In genomic region chr20:61727761-61728160, GRCh38 we compare ENCODE assay signal across 16 cellular contexts.
DNase-seq lines count a peak whose midpoint lies in the region; ATAC-seq, FAIRE-seq and TF ChIP-seq lines count a peak whose summit lies in the region.
"Had no signal": no experiment of that assay in that cellular context is flagged by ENCODE, and none has a peak within 500 bp of the region (broad histone marks: within the 10 kb centered on the region; RNA-seq: fewer than 3 reads in every experiment).

No MANE protein-coding gene starts in this region.

- no peak overlapping the region for H2BK120ac ChIP-seq in H1 (replicated peaks; ENCODE audit: low read depth, low read length)

- H3K4ac ChIP-seq in H1 (replicated peaks; ENCODE audit: insufficient read length, low read depth, low read length): no peak overlapping the region

- no peak overlapping the region for H3K27ac ChIP-seq in H1 (ENCODE audit: low read depth, low read length)
- H3K27ac ChIP-seq: 22Rv1 had no signal

- no peaks in the 10 kb centered on the region for H3K79me1 ChIP-seq in H1 (ENCODE audit: low read depth, low read length)

- H3K4me1 ChIP-seq in H1 (replicated peaks in 1 of 4; ENCODE audit: control insufficient read depth in 3 of 4, insufficient read depth in 4 of 4, low read length in 3 of 4): 0 out of 7 replicates have a peak, but pooled peaks cover 0 to 2% (median 0%) of the 10 kb centered on the region in 4 experiments

- H4K91ac ChIP-seq in H1 (replicated peaks; ENCODE audit: insufficient read length, low read length): no peak overlapping the region

- no peak for ATAC-seq in sciatic nerve
- ATAC-seq: GM23338 had no signal

- H3K27ac Mint-ChIP-seq in CD14-positive monocyte: no peak overlapping the region
- H3K27ac Mint-ChIP-seq: CD4-positive, alpha-beta T cell; GM23338; H9 had no signal

- no peak overlapping the region for H3K56ac ChIP-seq in H1 (replicated peaks; ENCODE audit: insufficient read length, low read depth, low read length)

- no peak overlapping the region for H2BK15ac ChIP-seq in H1 (ENCODE audit: low read length)

- 94% methylated on average over 2 of the region's 2 CpGs; no CpG with 5 or more reads in 1 of the 2 experiments for WGBS in H1 (ENCODE audit: extremely low coverage in 1 of 2, insufficient coverage in 1 of 2, insufficient read length in 1 of 2, insufficient replicate concordance in 2 of 2, low coverage in 1 of 2, low lambda C conversion rate in 2 of 2, missing lambda C conversion rate in 1 of 2), 2 experiments

- no peaks in the 10 kb centered on the region for H3K4me1 Mint-ChIP-seq in CD14-positive monocyte

- CTCF ChIA-PET in H1 (lab: Charles Lee; ENCODE audit: partially characterized antibody): no interaction called here

- H2BK20ac ChIP-seq in H1 (ENCODE audit: low read length): no peak overlapping the region

- 0 out of 2 replicates have a peak overlapping the region, but pooled peaks have one; percentile 13 for H2AK5ac ChIP-seq in H1 (ENCODE audit: low read depth, low read length)

- H3K18ac ChIP-seq in H1 (ENCODE audit: extremely low read depth, low read length): no peak overlapping the region

- POLR2A ChIA-PET in H1 (lab: Charles Lee; ENCODE audit: partially characterized antibody): no interaction called here

- H3K23me2 ChIP-seq in H1 (ENCODE audit: low read depth, low read length): peaks cover 3% of the 10 kb centered on the region; the same call in 1 of the 2 replicates

- H4K5ac ChIP-seq in H1 (ENCODE audit: insufficient read length, low read depth, low read length): no peak overlapping the region

- H2BK5ac ChIP-seq in H1 (ENCODE audit: low read depth, low read length): no peak overlapping the region

- no peak overlapping the region for H2AFZ ChIP-seq in H1 (ENCODE audit: low read length)
- H2AFZ ChIP-seq: GM23338 had no signal

- H3K9me3 ChIP-seq in H1 (ENCODE audit: insufficient read depth in 2 of 2, low read depth in 1 of 2, low read length in 1 of 2): peaks cover 0 to 6% of the 10 kb centered on the region in 2 experiments; a peak in 1 of 4 replicates

- no peak for TF ChIP-seq RAD21 in H1 (IDR thresholded peaks at IDR 0.05 in 1 of 2, conservative IDR thresholded peaks at IDR 0.05 in 1 of 2; ENCODE audit: low read depth in 2 of 2, low read length in 2 of 2)

- H4K8ac ChIP-seq in H1 (ENCODE audit: extremely low read depth, insufficient read depth, low read length): no peak overlapping the region

- H3K4me3 Mint-ChIP-seq in CD14-positive monocyte: no peak overlapping the region
- H3K4me3 Mint-ChIP-seq: CD4-positive, alpha-beta T cell; GM23338; H9 had no signal

- no peak overlapping the region for H3K14ac ChIP-seq in H1 (ENCODE audit: insufficient read length)

- H4K20me1 ChIP-seq in H1 (replicated peaks in 1 of 2; ENCODE audit: control insufficient read depth in 1 of 2, insufficient read depth in 2 of 2, low read length in 2 of 2): peaks cover 0 to 10% of the 10 kb centered on the region in 2 experiments

- no peak overlapping the region for H2BK12ac ChIP-seq in H1 (ENCODE audit: low read depth, low read length)

- no peak overlapping the region for H3K4me2 ChIP-seq in H1 (ENCODE audit: insufficient read depth in 1 of 2, low read depth in 2 of 2, low read length in 2 of 2)
- H3K4me2 ChIP-seq: GM23338 had no signal

- no peak overlapping the region for H3K9ac ChIP-seq in H1 (replicated peaks in 1 of 4; ENCODE audit: extremely low read depth in 1 of 4, low read depth in 3 of 4, low read length in 3 of 4)

- H3K36me3 ChIP-seq in H1 (ENCODE audit: control insufficient read depth in 2 of 4, insufficient read depth in 4 of 4, low read length in 3 of 4): no peaks in the 10 kb centered on the region; a peak in 1 of 8 replicates

- H3K9me3 Mint-ChIP-seq in CD14-positive monocyte: peaks cover 0 to 37% (median 16%) of the 10 kb centered on the region in 7 donors
- H3K9me3 Mint-ChIP-seq: CD4-positive, alpha-beta T cell; GM23338; H9 had no signal

- no peaks in the 10 kb centered on the region for H3K36me3 Mint-ChIP-seq in CD14-positive monocyte

- TF ChIP-seq POLR2A in H1 (IDR thresholded peaks at IDR 0.05; ENCODE audit: control extremely low read depth in 1 of 2, low read depth in 2 of 2, low read length in 2 of 2): no peak

- DNase-seq in DMS79 (lab: John Stamatoyannopoulos, UW): peak; percentile 13
- no peak for DNase-seq in DMS79 treated with DMSO at 0.1 percent for 48 hours (lab: John Stamatoyannopoulos, UW)
- peak; percentile 4 for DNase-seq in CD14-positive monocyte (ENCODE audit: low spot score)
- DNase-seq in H1 (ENCODE audit: low read depth in 1 of 2, low spot score in 2 of 2): no peak
- peak; percentile 49 for DNase-seq in posterior vena cava (ENCODE audit: low spot score)
- no peak for DNase-seq in NCI-H82 treated with DMSO at 0.1 percent for 48 hours (lab: John Stamatoyannopoulos, UW; ENCODE audit: unreplicated experiment)
- no peak for DNase-seq in T-helper 2 cell
- DNase-seq in sciatic nerve (ENCODE audit: low spot score): no peak
- DNase-seq: Calu3; CD4-positive, alpha-beta T cell; DMS 273 treated with DMSO at 0.1 percent for 48 hours; GDM1; H9; IMR-90 had no signal

- no peak for TF ChIP-seq EP300 in H1 (IDR thresholded peaks at IDR 0.05; ENCODE audit: borderline replicate concordance in 1 of 2, low read depth in 2 of 2, low read length in 2 of 2)

- FAIRE-seq in H1 (lab: Jason Lieb, UNC): no peak

- H3K79me2 ChIP-seq in H1 (ENCODE audit: control insufficient read depth in 1 of 2, insufficient read depth in 2 of 2, low read length in 2 of 2): no peaks in the 10 kb centered on the region; a peak in 1 of 4 replicates

- H3K23ac ChIP-seq in H1 (ENCODE audit: insufficient read length): no peak overlapping the region

- no peak overlapping the region for H3K4me3 ChIP-seq in H1 (ENCODE audit: extremely low read depth in 1 of 4, insufficient read depth in 2 of 4, low read depth in 3 of 4, low read length in 4 of 4)
- H3K4me3 ChIP-seq: GM23338 had no signal

- intact Hi-C loops in CD14-positive monocyte (cut with micrococcal nuclease): no loop called here
- intact Hi-C loops in posterior vena cava (cut with DNase I): no loop called here
- intact Hi-C loops in sciatic nerve (cut with DNase I): no loop called here

- H3K27me3 ChIP-seq in H1 (replicated peaks in 1 of 4; ENCODE audit: control insufficient read depth in 3 of 4, extremely low read depth in 1 of 4, insufficient read depth in 3 of 4, low read length in 3 of 4): peaks cover 0 to 6% (median 0%) of the 10 kb centered on the region in 4 experiments; a peak in 2 of 7 replicates

- no peak for TF ChIP-seq CTCF in CD14-positive monocyte (IDR thresholded peaks at IDR 0.05)
- no peak for TF ChIP-seq CTCF in H1 (IDR thresholded peaks at IDR 0.05; ENCODE audit: control extremely low read depth in 1 of 3, insufficient read depth in 1 of 3, low read depth in 1 of 3, low read length in 3 of 3)

- peaks cover 0 to 1% (median 0%) of the 10 kb centered on the region in 3 donors for H3K27me3 Mint-ChIP-seq in CD14-positive monocyte (ENCODE audit: low read depth in 3 of 3)
- H3K27me3 Mint-ChIP-seq: CD4-positive, alpha-beta T cell had no signal

TF ChIP-seq in H1, 55 proteins besides CTCF, POLR2A, EP300 and RAD21:
- TF ChIP-seq JUND (IDR thresholded peaks at IDR 0.05; ENCODE audit: low read length): no peak
- TF ChIP-seq KDM1A (IDR thresholded peaks at IDR 0.05; ENCODE audit: borderline replicate concordance, low read length): no peak
- no peak for TF ChIP-seq BCL11A (IDR thresholded peaks at IDR 0.05; ENCODE audit: low read depth in 2 of 2, low read length in 2 of 2)
- no peak for TF ChIP-seq CBX8 (IDR thresholded peaks at IDR 0.05; ENCODE audit: borderline replicate concordance, low read depth, low read length)
- TF ChIP-seq SIX5 (IDR thresholded peaks at IDR 0.05; ENCODE audit: low read depth, low read length): no peak
- no peak for TF ChIP-seq GTF2F1 (IDR thresholded peaks at IDR 0.05; ENCODE audit: borderline replicate concordance, low read depth, low read length)
- TF ChIP-seq MAX (IDR thresholded peaks at IDR 0.05): no peak

Comparison
In these comparisons a context has a peak if more than half of its experiments do, and no peak if none do; other contexts are left out.
1. DNase-seq: peak in DMS79 (single experiment), CD14-positive monocyte (single experiment) and posterior vena cava (single experiment); none in DMS79 treated with DMSO at 0.1 percent for 48 hours (single experiment), H1 (0 of 2), NCI-H82 treated with DMSO at 0.1 percent for 48 hours (single experiment), T-helper 2 cell (0 of 5) and sciatic nerve (single experiment).